20 cellular contexts compared by ENCODE assay signal in genomic region chr2:26189751-26190150, GRCh38.
"Had no signal": no experiment of that assay in that cellular context is flagged by ENCODE, and none has a peak within 500 bp of the region (broad histone marks: within the 10 kb centered on the region; RNA-seq: fewer than 3 reads in every experiment).

No MANE protein-coding gene starts in this region.

- H3K4me1 ChIP-seq: foreskin keratinocyte had no signal

- H3K4me1 Mint-ChIP-seq: nephron progenitor cell had no signal

- H3K9me3 ChIP-seq: esophagus muscularis mucosa, heart right ventricle, left lung, neutrophil, tibial nerve had no signal

- H3K27ac Mint-ChIP-seq: mesothelial cell of epicardium, nephron progenitor cell, progenitor cell of endocrine pancreas had no signal

- H3K4me3 ChIP-seq: esophagus muscularis mucosa, heart right ventricle, left lung, tibial nerve had no signal

- H3K9me3 Mint-ChIP-seq: mesothelial cell of epicardium, naive B cell, nephron progenitor cell had no signal

- H3K27me3 ChIP-seq: brain microvascular endothelial cell, esophagus muscularis mucosa, foreskin keratinocyte, tibial nerve had no signal

- ATAC-seq: activated CD4-positive, alpha-beta T cell treated with anti-CD3 and anti-CD28 coated beads for 36 hours; foreskin keratinocyte; left lung had no signal

- H3K4me3 Mint-ChIP-seq: activated CD4-positive, alpha-beta T cell treated with anti-CD3 and anti-CD28 coated beads for 36 hours; mesothelial cell of epicardium; nephron progenitor cell had no signal

- DNase-seq: activated CD4-positive, alpha-beta T cell treated with anti-CD3 and anti-CD28 coated beads for 36 hours; activated CD4-positive, alpha-beta T cell treated with anti-CD3 and anti-CD28 coated beads, Interleukin-2, amount 50 U/mL, for 4 hours; activated CD4-positive, CD25-positive, alpha-beta regulatory T cell; activated gamma-delta T cell treated with Interleukin-2 at 50 U/mL for 16 hours; activated naive CD4-positive, alpha-beta T cell treated with anti-CD3 and anti-CD28 coated beads, Interleukin-2, amount 50 U/mL, for 16 hours; amniotic stem cell; brain microvascular endothelial cell; foreskin keratinocyte; heart right ventricle; left lung; naive B cell; nephron progenitor cell; stimulated activated CD4-positive, alpha-beta T cell treated with anti-CD3 and anti-CD28 coated beads, Interleukin-15, amount 100 ng/mL, for 24 hours; stimulated activated CD4-positive, alpha-beta T cell treated with anti-CD3 and anti-CD28 coated beads, Interleukin-2, amount 100 ng/mL, for 24 hours; stimulated activated naive CD4-positive, alpha-beta T cell had no signal

- H3K27me3 Mint-ChIP-seq: activated CD4-positive, alpha-beta T cell treated with anti-CD3 and anti-CD28 coated beads for 36 hours had no signal

- H3K27ac ChIP-seq: brain microvascular endothelial cell, foreskin keratinocyte, left lung, neutrophil, tibial nerve had no signal
